Comparison of ENCODE assay signal across 9 cellular contexts in genomic region chr3:82082796-82083195, GRCh38.
"Had no signal": no experiment of that assay in that cellular context is flagged by ENCODE, and none has a peak within 500 bp of the region (broad histone marks: within the 10 kb centered on the region; RNA-seq: fewer than 3 reads in every experiment).

No MANE protein-coding gene starts in this region.

- H3K9ac ChIP-seq: neural progenitor cell had no signal

- H3K4me1 ChIP-seq: esophagus muscularis mucosa had no signal

- FAIRE-seq: bronchial epithelial cell, frontal cortex had no signal

- H2AFZ ChIP-seq: neural progenitor cell had no signal

- H3K4me2 ChIP-seq: neural progenitor cell had no signal

- H3K27ac ChIP-seq: esophagus muscularis mucosa, neural progenitor cell, ovary had no signal

- H3K4me3 ChIP-seq: esophagus muscularis mucosa, neural progenitor cell, ovary had no signal

- H3K9me3 ChIP-seq: esophagus muscularis mucosa, ovary had no signal

- DNase-seq: activated T-cell treated with anti-CD3 and anti-CD28 coated beads, Interleukin-2, amount 50 U/mL, for 1 hour; amniotic stem cell; ovary; stimulated activated CD4-positive, alpha-beta T cell treated with anti-CD3 and anti-CD28 coated beads, Interleukin-1b, Interleukin-23, amount 100 ng/mL, for 48 hours; stimulated activated naive CD4-positive, alpha-beta T cell had no signal

- H3K27me3 ChIP-seq: esophagus muscularis mucosa, neural progenitor cell, ovary had no signal

- H3K36me3 ChIP-seq: esophagus muscularis mucosa, neural progenitor cell, ovary had no signal
